Comparison of ENCODE assay signal across 8 cellular contexts in the genomic region with DNA sequence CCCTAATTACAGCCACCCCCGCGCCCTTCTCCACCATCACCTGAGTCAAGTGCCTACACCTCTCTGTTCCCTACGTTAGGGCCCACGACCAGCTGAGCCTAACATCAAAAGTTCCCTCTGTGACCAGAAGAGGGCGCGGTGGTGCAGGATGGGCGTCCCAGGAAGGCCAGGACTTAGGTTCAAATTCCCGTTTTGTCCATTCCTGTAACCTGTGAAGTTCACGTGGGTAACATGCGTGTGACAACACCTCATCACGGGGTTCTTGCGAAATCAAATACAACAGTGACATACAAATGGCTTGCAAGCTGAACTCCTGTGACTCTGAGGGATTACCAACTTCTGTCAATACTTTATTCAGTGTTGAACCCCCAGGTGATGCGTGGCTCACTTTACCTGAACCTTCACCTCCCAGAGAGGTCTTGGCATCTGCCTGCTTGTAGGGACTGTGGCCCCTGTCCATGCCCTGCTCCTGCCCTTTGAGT.
DNase-seq lines count a peak whose midpoint lies in the region; ATAC-seq lines count a peak whose summit lies in the region.

No MANE protein-coding gene starts in this region.

- H3K4me1 Mint-ChIP-seq in activated CD4-positive, alpha-beta T cell treated with anti-CD3 and anti-CD28 coated beads for 36 hours: peaks cover 74% of the 10 kb centered on the region
- peaks cover 45% of the 10 kb centered on the region for H3K4me1 Mint-ChIP-seq in dendritic cell treated with granulocyte-macrophage colony-stimulating factor and Interleukin-4, amounts not matched to agents 40 ng/mL and 50 ng/mL, for 4 days (ENCODE audit: low read depth)
- H3K4me1 Mint-ChIP-seq in memory B cell: peaks cover 36% of the 10 kb centered on the region
- H3K4me1 Mint-ChIP-seq in stimulated activated naive B cell treated with anti-CD40 and anti-IgM and Interleukin-4, amounts not matched to agents 10 μg/mL and 1 μg/mL and 100 μg/mL, for 72 hours: peaks cover 39 to 50% of the 10 kb centered on the region in 2 donors

- ATAC-seq in activated CD4-positive, alpha-beta T cell treated with anti-CD3 and anti-CD28 coated beads for 36 hours: peak; percentile 2
- ATAC-seq in memory B cell (ENCODE audit: low read depth) (no peak), HG03432 (IDR thresholded peaks at IDR 0.05; ENCODE audit: unreplicated experiment) (no peak)
- ATAC-seq in stimulated activated naive B cell treated with anti-CD40 and anti-IgM and Interleukin-4, amounts not matched to agents 10 μg/mL and 1 μg/mL and 100 μg/mL, for 72 hours (replicated peaks): no peak

- no peaks in the 10 kb centered on the region for H3K27me3 Mint-ChIP-seq in activated CD4-positive, alpha-beta T cell treated with anti-CD3 and anti-CD28 coated beads for 36 hours
- H3K27me3 Mint-ChIP-seq in dendritic cell treated with granulocyte-macrophage colony-stimulating factor and Interleukin-4, amounts not matched to agents 40 ng/mL and 50 ng/mL, for 4 days: no peaks in the 10 kb centered on the region
- H3K27me3 Mint-ChIP-seq in memory B cell: peaks cover 12% of the 10 kb centered on the region
- peaks cover 9 to 11% of the 10 kb centered on the region in 2 donors for H3K27me3 Mint-ChIP-seq in stimulated activated naive B cell treated with anti-CD40 and anti-IgM and Interleukin-4, amounts not matched to agents 10 μg/mL and 1 μg/mL and 100 μg/mL, for 72 hours

- intact Hi-C loops in activated CD4-positive, alpha-beta T cell treated with anti-CD3 and anti-CD28 coated beads for 36 hours (cut with DNase I, micrococcal nuclease): loop anchor here (1.0 to 2.0 kb wide), 4 partner anchors 10 to 208 kb away; partner anchors contain the start of gene ARL4C (in 1 of the 2)
- intact Hi-C loops in dendritic cell treated with granulocyte-macrophage colony-stimulating factor and Interleukin-4, amounts not matched to agents 40 ng/mL and 50 ng/mL, for 4 days (cut with micrococcal nuclease): loop anchor here (1.0 to 5.0 kb wide), 3 partner anchors 138 to 205 kb away; no protein-coding TSS in a partner anchor

- H3K9me3 Mint-ChIP-seq in activated CD4-positive, alpha-beta T cell treated with anti-CD3 and anti-CD28 coated beads for 36 hours (ENCODE audit: low read depth): no peaks in the 10 kb centered on the region
- peaks cover 6% of the 10 kb centered on the region for H3K9me3 Mint-ChIP-seq in dendritic cell treated with granulocyte-macrophage colony-stimulating factor and Interleukin-4, amounts not matched to agents 40 ng/mL and 50 ng/mL, for 4 days
- peaks cover 3% of the 10 kb centered on the region for H3K9me3 Mint-ChIP-seq in memory B cell
- H3K9me3 Mint-ChIP-seq in stimulated activated naive B cell treated with anti-CD40 and anti-IgM and Interleukin-4, amounts not matched to agents 10 μg/mL and 1 μg/mL and 100 μg/mL, for 72 hours: peaks cover 0 to 3% of the 10 kb centered on the region in 2 donors

- H3K36me3 Mint-ChIP-seq in activated CD4-positive, alpha-beta T cell treated with anti-CD3 and anti-CD28 coated beads for 36 hours (ENCODE audit: low read depth): no peaks in the 10 kb centered on the region
- no peaks in the 10 kb centered on the region for H3K36me3 Mint-ChIP-seq in dendritic cell treated with granulocyte-macrophage colony-stimulating factor and Interleukin-4, amounts not matched to agents 40 ng/mL and 50 ng/mL, for 4 days (ENCODE audit: low read depth)
- no peaks in the 10 kb centered on the region for H3K36me3 Mint-ChIP-seq in memory B cell
- peaks cover 4 to 18% of the 10 kb centered on the region in 2 donors for H3K36me3 Mint-ChIP-seq in stimulated activated naive B cell treated with anti-CD40 and anti-IgM and Interleukin-4, amounts not matched to agents 10 μg/mL and 1 μg/mL and 100 μg/mL, for 72 hours

- DNase-seq in NCI-H1417 (lab: John Stamatoyannopoulos, UW) (peak; percentile 27 to 63 (median 52)), NCI-H1417 treated with DMSO at 0.1 percent for 48 hours (lab: John Stamatoyannopoulos, UW) (no peak), NCI-H2081 treated with DMSO at 0.1 percent for 48 hours (lab: John Stamatoyannopoulos, UW) (peak; percentile 30), memory B cell (ENCODE audit: low spot score in 2 of 2) (peak; percentile 60 to 64)
- peak; percentile 87 for DNase-seq in activated CD4-positive, alpha-beta T cell treated with anti-CD3 and anti-CD28 coated beads for 36 hours
- peak; percentile 51 for DNase-seq in stimulated activated naive B cell treated with anti-CD40 and anti-IgM and Interleukin-4, amounts not matched to agents 10 μg/mL and 1 μg/mL and 100 μg/mL, for 72 hours

- CTCF ChIA-PET in activated CD4-positive, alpha-beta T cell treated with anti-CD3 and anti-CD28 coated beads for 36 hours (lab: Charles Lee): interaction anchor here (0.6 to 2.7 kb wide), 29 partner anchors 9 to 256 kb away, joined by 3 to 19 read pairs (median 5); no protein-coding TSS in a partner anchor

- H3K27ac Mint-ChIP-seq in activated CD4-positive, alpha-beta T cell treated with anti-CD3 and anti-CD28 coated beads for 36 hours: peak overlapping the region; percentile 98
- H3K27ac Mint-ChIP-seq in dendritic cell treated with granulocyte-macrophage colony-stimulating factor and Interleukin-4, amounts not matched to agents 40 ng/mL and 50 ng/mL, for 4 days: peak overlapping the region; percentile 93
- H3K27ac Mint-ChIP-seq in memory B cell: no peak overlapping the region
- peak overlapping the region; percentile 97 for H3K27ac Mint-ChIP-seq in stimulated activated naive B cell treated with anti-CD40 and anti-IgM and Interleukin-4, amounts not matched to agents 10 μg/mL and 1 μg/mL and 100 μg/mL, for 72 hours

- POLR2A ChIA-PET in activated CD4-positive, alpha-beta T cell treated with anti-CD3 and anti-CD28 coated beads for 36 hours (lab: Charles Lee): interaction anchor here (1.7 to 3.0 kb wide), 2 partner anchors 19 to 208 kb away, joined by 6 to 14 read pairs; partner anchors contain the start of gene ARL4C

- H3K4me3 Mint-ChIP-seq in activated CD4-positive, alpha-beta T cell treated with anti-CD3 and anti-CD28 coated beads for 36 hours: peak overlapping the region; percentile 54
- H3K4me3 Mint-ChIP-seq in dendritic cell treated with granulocyte-macrophage colony-stimulating factor and Interleukin-4, amounts not matched to agents 40 ng/mL and 50 ng/mL, for 4 days: no peak overlapping the region
- no peak overlapping the region for H3K4me3 Mint-ChIP-seq in memory B cell
- H3K4me3 Mint-ChIP-seq in stimulated activated naive B cell treated with anti-CD40 and anti-IgM and Interleukin-4, amounts not matched to agents 10 μg/mL and 1 μg/mL and 100 μg/mL, for 72 hours: no peak overlapping the region
